25 cellular contexts compared by ENCODE assay signal in the genomic region with DNA sequence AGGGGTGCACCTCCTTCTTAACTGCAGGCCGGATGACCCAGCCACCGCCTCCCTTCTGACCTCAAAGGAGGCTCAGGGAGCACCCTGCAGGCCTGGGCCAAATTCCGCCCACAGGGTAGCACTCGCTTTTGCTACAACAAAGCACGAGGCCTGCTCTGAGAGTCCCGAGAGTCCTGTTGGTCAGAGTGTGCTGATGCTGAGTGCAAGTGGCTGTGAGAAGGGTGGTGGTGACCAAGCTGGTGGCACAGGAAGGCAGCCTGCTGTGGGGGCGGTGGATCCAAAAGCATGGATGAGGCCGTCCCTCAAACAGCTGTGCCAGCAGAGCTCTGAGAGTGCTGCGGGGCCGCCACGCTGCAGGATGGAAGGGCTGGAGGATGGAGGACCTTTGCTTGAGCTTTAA.
"Had no signal": no experiment of that assay in that cellular context is flagged by ENCODE, and none has a peak within 500 bp of the region (broad histone marks: within the 10 kb centered on the region; RNA-seq: fewer than 3 reads in every experiment).

No MANE protein-coding gene starts in this region.

- H3K9ac ChIP-seq: neural progenitor cell had no signal

- H3K27me3 ChIP-seq: ovary, tibial nerve, uterus had no signal

- H3K36me3 ChIP-seq: gastrocnemius medialis, left lung, neural progenitor cell, ovary, spleen, thoracic aorta, upper lobe of right lung, uterus had no signal

- H3K27ac ChIP-seq: coronary artery, gastrocnemius medialis, left lung, neural progenitor cell, ovary, psoas muscle, skin epidermis, spleen, thoracic aorta, tibial nerve, upper lobe of right lung, uterus had no signal

- H3K9me3 ChIP-seq: gastrocnemius medialis, left lung, ovary, psoas muscle, thoracic aorta, upper lobe of right lung, uterus had no signal

- H3K4me3 ChIP-seq: coronary artery, gastrocnemius medialis, left lung, neural progenitor cell, ovary, psoas muscle, skin epidermis, spleen, thoracic aorta, tibial nerve, upper lobe of right lung, uterus had no signal

- DNase-seq: dermis blood vessel endothelial cell; effector memory CD8-positive, alpha-beta T cell; foreskin fibroblast; gastrocnemius medialis; kidney; left lung; mesenchymal stem cell; midbrain; naive thymus-derived CD4-positive, alpha-beta T cell; nucleus accumbens; posterior cingulate gyrus; psoas muscle; right cardiac atrium; spleen; stimulated activated CD4-positive, alpha-beta T cell treated with anti-CD3 and anti-CD28 coated beads, Interleukin-4, amount 100 ng/mL, for 4 hours; stimulated activated naive CD8-positive, alpha-beta T cell treated with anti-CD3 and anti-CD28 coated beads, Interleukin-15, Interleukin-2, amounts not matched to agents 100 U/mL and 50 U/mL, for 24 hours; substantia nigra; upper lobe of right lung; uterus had no signal

- H3K4me1 ChIP-seq: gastrocnemius medialis, left lung, neural progenitor cell, psoas muscle, spleen, upper lobe of right lung, uterus had no signal

- H3K4me2 ChIP-seq: neural progenitor cell had no signal
